In genomic region chr13:98286814-98287213, GRCh38 we compare ENCODE assay signal across 17 cellular contexts.
DNase-seq lines count a peak whose midpoint lies in the region; FAIRE-seq and TF ChIP-seq lines count a peak whose summit lies in the region.
"Had no signal": no experiment of that assay in that cellular context is flagged by ENCODE, and none has a peak within 500 bp of the region (broad histone marks: within the 10 kb centered on the region; RNA-seq: fewer than 3 reads in every experiment).

No MANE protein-coding gene starts in this region.

- no peaks in the 10 kb centered on the region for H3K9me3 ChIP-seq in suprapubic skin
- H3K9me3 ChIP-seq: HAP-1, Peyer's patch, SJSA1 had no signal

- no peaks in the 10 kb centered on the region for H3K27me3 Mint-ChIP-seq in mesothelial cell of epicardium (ENCODE audit: low read depth)

- no peak for TF ChIP-seq CTCF in VCaP (conservative IDR thresholded peaks at IDR 0.05)
- TF ChIP-seq CTCF in mesothelial cell of epicardium (IDR thresholded peaks at IDR 0.05; ENCODE audit: unreplicated experiment): no peak
- TF ChIP-seq CTCF in suprapubic skin (IDR thresholded peaks at IDR 0.05): no peak

- H3K27ac ChIP-seq in VCaP (peak overlapping the region; percentile 64), suprapubic skin (no peak overlapping the region)
- H3K27ac ChIP-seq: C4-2B, Peyer's patch, SJSA1 had no signal

- peak overlapping the region; percentile 73 for H3K27ac Mint-ChIP-seq in mesothelial cell of epicardium
- H3K27ac Mint-ChIP-seq: T-helper 17 cell had no signal

- H3K4me1 Mint-ChIP-seq in mesothelial cell of epicardium: peaks cover 10% of the 10 kb centered on the region
- H3K4me1 Mint-ChIP-seq: T-helper 17 cell had no signal

- H3K4me3 Mint-ChIP-seq in mesothelial cell of epicardium: no peak overlapping the region
- H3K4me3 Mint-ChIP-seq: T-helper 17 cell had no signal

- H3K9me3 Mint-ChIP-seq in mesothelial cell of epicardium: no peaks in the 10 kb centered on the region

- WGBS in suprapubic skin: 72% methylated on average over 2 of the region's 2 CpGs

- H3K4me1 ChIP-seq in suprapubic skin: no peaks in the 10 kb centered on the region
- H3K4me1 ChIP-seq: Peyer's patch had no signal

- TF ChIP-seq POLR2A in H54 (IDR thresholded peaks at IDR 0.05; ENCODE audit: low read depth, low read length) (no peak), suprapubic skin (IDR thresholded peaks at IDR 0.05) (no peak)

- no peak overlapping the region for H3K4me3 ChIP-seq in suprapubic skin
- H3K4me3 ChIP-seq: HAP-1, Peyer's patch, SJSA1 had no signal

- DNase-seq in DMS79 (lab: John Stamatoyannopoulos, UW) (peak; percentile 24), H54 (ENCODE audit: insufficient read length, low spot score) (no peak), mesothelial cell of epicardium (ENCODE audit: low spot score in 2 of 2, unreplicated experiment in 2 of 2) (no peak), suprapubic skin (ENCODE audit: low spot score in 2 of 2) (no peak), NCI-H345 (lab: John Stamatoyannopoulos, UW) (no peak), urothelium cell line (ENCODE audit: low spot score) (no peak)
- DNase-seq: ACHN, AML-193, GDM1, KBM-7, NCI-H226, Peyer's patch, T-helper 17 cell had no signal

- no peaks in the 10 kb centered on the region for H3K36me3 ChIP-seq in suprapubic skin
- H3K36me3 ChIP-seq: HAP-1, Peyer's patch, SJSA1 had no signal

- FAIRE-seq in H54 (lab: Jason Lieb, UNC) (peak; percentile 50), urothelium cell line (lab: Jason Lieb, UNC) (no peak)

- no peaks in the 10 kb centered on the region for H3K27me3 ChIP-seq in suprapubic skin
- H3K27me3 ChIP-seq: Peyer's patch, SJSA1 had no signal

- no peak for TF ChIP-seq EP300 in suprapubic skin (IDR thresholded peaks at IDR 0.05)

- peaks cover 9% of the 10 kb centered on the region for H3K36me3 Mint-ChIP-seq in mesothelial cell of epicardium
